In genomic region chr3:45955017-45955647, GRCh38 we compare ENCODE assay signal across 1 cellular context.
TF ChIP-seq lines count a peak whose summit lies in the region.

No MANE protein-coding gene starts in this region.

TF ChIP-seq in SK-N-SH, 30 proteins besides CTCF, POLR2A, EP300 and RAD21 (continued from another document):
- TF ChIP-seq POLR2AphosphoS5 (IDR thresholded peaks at IDR 0.05; ENCODE audit: low read depth, low read length) (no peak), USF1 (IDR thresholded peaks at IDR 0.05; ENCODE audit: borderline replicate concordance, low read depth) (no peak), SMC3 (IDR thresholded peaks at IDR 0.05; ENCODE audit: low read depth, low read length) (no peak), FOSL2 (IDR thresholded peaks at IDR 0.05; ENCODE audit: borderline replicate concordance, low read depth) (no peak), GABPA (IDR thresholded peaks at IDR 0.05; ENCODE audit: low read depth) (no peak), TCF12 (IDR thresholded peaks at IDR 0.05) (no peak), TAF1 (IDR thresholded peaks at IDR 0.05; ENCODE audit: borderline replicate concordance, low read depth, low read length) (no peak), USF2 (IDR thresholded peaks at IDR 0.05; ENCODE audit: borderline replicate concordance, low read depth, low read length) (no peak), RFX5 (IDR thresholded peaks at IDR 0.05; ENCODE audit: low read length) (no peak), RXRA (IDR thresholded peaks at IDR 0.05; ENCODE audit: borderline replicate concordance, low read depth) (no peak)
TF ChIP-seq in SK-N-SH: peak in this region for 0.
